ENCODE assay signal across 18 cellular contexts in genomic region chr6:28766426-28766825, GRCh38.
"Had no signal": no experiment of that assay in that cellular context is flagged by ENCODE, and none has a peak within 500 bp of the region (broad histone marks: within the 10 kb centered on the region; RNA-seq: fewer than 3 reads in every experiment).

No MANE protein-coding gene starts in this region.

- DNase-seq: activated CD4-positive, alpha-beta T cell treated with anti-CD3 and anti-CD28 coated beads for 1 hour; activated CD8-positive, alpha-beta memory T cell treated with anti-CD3 and anti-CD28 coated beads, Interleukin-2, amount 50 U/mL, for 4 hours; activated naive CD4-positive, alpha-beta T cell; activated T-cell treated with anti-CD3 and anti-CD28 coated beads, Interleukin-2, amount 50 U/mL, for 24 hours; amniotic stem cell; cerebellar nuclear complex; heart left ventricle; immature natural killer cell; left lung; naive thymus-derived CD8-positive, alpha-beta T cell; stimulated activated CD4-positive, alpha-beta T cell treated with anti-CD3 and anti-CD28 coated beads, Interleukin-2, amount 100 ng/mL, for 48 hours; WERI-Rb-1 had no signal

- H3K4me3 ChIP-seq: breast epithelium, coronary artery, heart left ventricle, left lung, lung, thoracic aorta, vagina had no signal

- H3K27ac ChIP-seq: breast epithelium, coronary artery, heart left ventricle, left lung, thoracic aorta, vagina, WERI-Rb-1 had no signal

- H3K36me3 ChIP-seq: breast epithelium, heart left ventricle, left lung, thoracic aorta, vagina, WERI-Rb-1 had no signal

- H3K9me3 ChIP-seq: left lung, thoracic aorta, vagina had no signal

- H3K4me1 ChIP-seq: breast epithelium, left lung, vagina had no signal

- ATAC-seq: heart left ventricle; left lung; naive thymus-derived CD8-positive, alpha-beta T cell; sciatic nerve had no signal
